12 cellular contexts compared by ENCODE assay signal in the genomic region with DNA sequence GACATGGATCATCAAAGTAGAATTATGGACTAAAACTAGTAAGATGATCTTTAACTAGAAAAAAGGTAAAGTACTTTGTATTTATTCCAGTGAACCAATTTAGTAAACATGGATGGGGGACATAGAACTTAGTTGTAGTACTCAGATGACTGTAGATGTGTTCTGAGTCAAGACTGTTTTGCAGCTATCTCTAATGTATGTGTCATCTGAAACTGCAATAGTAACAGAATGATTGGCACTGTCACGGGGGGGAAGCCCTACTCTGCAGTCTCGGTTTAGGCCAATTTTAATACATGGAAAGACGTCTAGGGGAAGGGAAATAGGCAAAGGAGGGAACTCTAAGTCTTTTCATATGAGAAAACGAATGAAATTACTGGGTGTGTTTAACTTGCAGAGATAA.
A peak's percentile ranks its signal among the peaks of the same experiment; 100 is the strongest.
DNase-seq lines count a peak whose midpoint lies in the region; ATAC-seq, FAIRE-seq and TF ChIP-seq lines count a peak whose summit lies in the region.
"Had no signal": no experiment of that assay in that cellular context is flagged by ENCODE, and none has a peak within 500 bp of the region (broad histone marks: within the 10 kb centered on the region; RNA-seq: fewer than 3 reads in every experiment).

No MANE protein-coding gene starts in this region.

- in situ Hi-C loops in GM12878 (cut with MboI): no loop called here

- POLR2A ChIA-PET in GM12878 (lab: Charles Lee): no interaction called here

- CTCF ChIA-PET in GM12878 (lab: Yijun Ruan, JAX): interaction anchor here (0.6 to 1.2 kb wide), 2 partner anchors 21 to 189 kb away, joined by 3 to 4 read pairs; no protein-coding TSS in a partner anchor

- no peak for TF ChIP-seq RAD21 in GM12878 (IDR thresholded peaks at IDR 0.05; ENCODE audit: insufficient read depth, low read depth, low read length)

- 1% methylated on average over 4 of the region's 4 CpGs for WGBS in GM12878 (ENCODE audit: insufficient coverage, insufficient replicate concordance, low lambda C conversion rate, missing lambda C conversion rate)

- FAIRE-seq in GM12878 (lab: Jason Lieb, UNC): no peak
- FAIRE-seq: H1 had no signal

- no TSS peak for BruUV-seq in GM12878 (replicated peaks; lab: Mats Ljungman, UMichigan)

- no peak overlapping the region for H3K4me3 ChIP-seq in GM12878
- H3K4me3 ChIP-seq: right atrium auricular region had no signal

- H2AFZ ChIP-seq in GM12878 (ENCODE audit: control insufficient read depth, low read depth, low read length): no peak overlapping the region

- no peaks in the 10 kb centered on the region for H3K36me3 ChIP-seq in GM12878 (ENCODE audit: control insufficient read depth in 2 of 2, insufficient read depth in 2 of 2, low read length in 1 of 2)
- H3K36me3 ChIP-seq: right atrium auricular region had no signal

- no peak overlapping the region for H3K27ac ChIP-seq in GM12878 (ENCODE audit: control insufficient read depth, insufficient read depth)
- H3K27ac ChIP-seq: right atrium auricular region had no signal

- TF ChIP-seq CTCF in GM12878 (IDR thresholded peaks at IDR 0.05 in 2 of 3, conservative IDR thresholded peaks at IDR 0.05 in 1 of 3; ENCODE audit: control insufficient read depth in 2 of 3, extremely low read depth in 1 of 3, insufficient read depth in 1 of 3, low read depth in 3 of 3, low read length in 3 of 3): no peak

- ATAC-seq in GM18861 (IDR thresholded peaks at IDR 0.05; ENCODE audit: unreplicated experiment) (peak; percentile 99), GM21381 (IDR thresholded peaks at IDR 0.05; ENCODE audit: unreplicated experiment) (peak; percentile 98), HG03039 (IDR thresholded peaks at IDR 0.05; ENCODE audit: unreplicated experiment) (peak; percentile 100), GM12878 (peak; percentile 86)

- RAD21 ChIA-PET in GM12878 (lab: Charles Lee; ENCODE audit: unreplicated experiment): no interaction called here

- SMC1A ChIA-PET in GM12878 (lab: Charles Lee; ENCODE audit: uncharacterized antibody, unreplicated experiment): no interaction called here

- H3K79me2 ChIP-seq in GM12878 (ENCODE audit: control insufficient read depth, insufficient read depth, low read length): no peaks in the 10 kb centered on the region

- intact Hi-C loops in GM12878 (cut with micrococcal nuclease; ENCODE audit: unreplicated experiment): no loop called here

- H3K4me2 ChIP-seq in GM12878 (ENCODE audit: control insufficient read depth, insufficient read depth): no peak overlapping the region

- H3K4me1 ChIP-seq in GM12878 (ENCODE audit: control insufficient read depth, insufficient read depth, low read length): no peaks in the 10 kb centered on the region
- H3K4me1 ChIP-seq: right atrium auricular region had no signal

- no peak overlapping the region for H3K9ac ChIP-seq in GM12878 (ENCODE audit: control insufficient read depth, insufficient read depth, low read length)

- DNase-seq in GM12878 (ENCODE audit: low read depth, low spot score) (no peak), NCI-H1436 (lab: John Stamatoyannopoulos, UW) (no peak), DMS114 treated with DMSO at 0.1 percent for 48 hours (lab: John Stamatoyannopoulos, UW; ENCODE audit: unreplicated experiment) (no peak)
- DNase-seq in stimulated activated CD4-positive, alpha-beta T cell treated with anti-CD3 and anti-CD28 coated beads, Interleukin-2, amount 100 ng/mL, for 24 hours: no peak
- DNase-seq in activated CD4-positive, alpha-beta T cell treated with anti-CD3 and anti-CD28 coated beads for 1 hour: no peak
- DNase-seq: DMS153, T1000 had no signal

- no peak for TF ChIP-seq POLR2A in GM12878 (IDR thresholded peaks at IDR 0.05; ENCODE audit: low read depth, low read length)

- H3K27me3 ChIP-seq in GM12878 (replicated peaks in 1 of 2; ENCODE audit: control insufficient read depth in 2 of 2, insufficient read depth in 2 of 2, low read length in 1 of 2): no peaks in the 10 kb centered on the region
- H3K27me3 ChIP-seq: right atrium auricular region had no signal

- no peaks in the 10 kb centered on the region for H4K20me1 ChIP-seq in GM12878 (ENCODE audit: control insufficient read depth, insufficient read depth)

- no peaks in the 10 kb centered on the region for H3K9me3 ChIP-seq in GM12878 (replicated peaks; ENCODE audit: control insufficient read depth, insufficient read depth, low read length)
- H3K9me3 ChIP-seq: right atrium auricular region had no signal

- no peak for TF ChIP-seq EP300 in GM12878 (IDR thresholded peaks at IDR 0.05; ENCODE audit: borderline replicate concordance in 1 of 2, control insufficient read depth in 1 of 2, low read depth in 2 of 2, low read length in 2 of 2)

TF ChIP-seq in GM12878, 131 proteins besides CTCF, POLR2A, EP300 and RAD21:
- TF ChIP-seq NFIC (IDR thresholded peaks at IDR 0.05; ENCODE audit: low read depth, low read length) (peak; percentile 46; the same call in 1 of the 2 replicates), GABPA (IDR thresholded peaks at IDR 0.05; ENCODE audit: low read depth) (0 out of 2 replicates have a peak, but pooled peaks have one; percentile 17), BCL11A (IDR thresholded peaks at IDR 0.05; ENCODE audit: low read depth, low read length) (peak; percentile 8; the same call in 1 of the 2 replicates), JUNB (IDR thresholded peaks at IDR 0.05) (peak; percentile 83), TCF12 (IDR thresholded peaks at IDR 0.05; ENCODE audit: low read depth, low read length) (no peak), IKZF2 (IDR thresholded peaks at IDR 0.05) (peak in 1 of 2 experiments; percentile 27; a peak in 1 of 4 replicates), IRF4 (IDR thresholded peaks at IDR 0.05; ENCODE audit: low read depth, low read length) (peak; percentile 45; the same call in 1 of the 2 replicates), RUNX3 (IDR thresholded peaks at IDR 0.05; ENCODE audit: low read length) (0 out of 2 replicates have a peak, but pooled peaks have one; percentile 12), BHLHE40 (IDR thresholded peaks at IDR 0.05; ENCODE audit: borderline replicate concordance in 1 of 2, low read depth in 2 of 2, low read length in 1 of 2) (no peak), CBFB (IDR thresholded peaks at IDR 0.05; ENCODE audit: low read depth) (no peak)
- TF ChIP-seq, protein P1, sequence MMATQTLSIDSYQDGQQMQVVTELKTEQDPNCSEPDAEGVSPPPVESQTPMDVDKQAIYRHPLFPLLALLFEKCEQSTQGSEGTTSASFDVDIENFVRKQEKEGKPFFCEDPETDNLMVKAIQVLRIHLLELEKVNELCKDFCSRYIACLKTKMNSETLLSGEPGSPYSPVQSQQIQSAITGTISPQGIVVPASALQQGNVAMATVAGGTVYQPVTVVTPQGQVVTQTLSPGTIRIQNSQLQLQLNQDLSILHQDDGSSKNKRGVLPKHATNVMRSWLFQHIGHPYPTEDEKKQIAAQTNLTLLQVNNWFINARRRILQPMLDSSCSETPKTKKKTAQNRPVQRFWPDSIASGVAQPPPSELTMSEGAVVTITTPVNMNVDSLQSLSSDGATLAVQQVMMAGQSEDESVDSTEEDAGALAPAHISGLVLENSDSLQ (IDR thresholded peaks at IDR 0.05): peak; percentile 72
- TF ChIP-seq, protein P2, sequence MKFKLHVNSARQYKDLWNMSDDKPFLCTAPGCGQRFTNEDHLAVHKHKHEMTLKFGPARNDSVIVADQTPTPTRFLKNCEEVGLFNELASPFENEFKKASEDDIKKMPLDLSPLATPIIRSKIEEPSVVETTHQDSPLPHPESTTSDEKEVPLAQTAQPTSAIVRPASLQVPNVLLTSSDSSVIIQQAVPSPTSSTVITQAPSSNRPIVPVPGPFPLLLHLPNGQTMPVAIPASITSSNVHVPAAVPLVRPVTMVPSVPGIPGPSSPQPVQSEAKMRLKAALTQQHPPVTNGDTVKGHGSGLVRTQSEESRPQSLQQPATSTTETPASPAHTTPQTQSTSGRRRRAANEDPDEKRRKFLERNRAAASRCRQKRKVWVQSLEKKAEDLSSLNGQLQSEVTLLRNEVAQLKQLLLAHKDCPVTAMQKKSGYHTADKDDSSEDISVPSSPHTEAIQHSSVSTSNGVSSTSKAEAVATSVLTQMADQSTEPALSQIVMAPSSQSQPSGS (IDR thresholded peaks at IDR 0.05; ENCODE audit: low read length): peak; percentile 53; the same call in 1 of the 2 replicates
